In the genomic region with DNA sequence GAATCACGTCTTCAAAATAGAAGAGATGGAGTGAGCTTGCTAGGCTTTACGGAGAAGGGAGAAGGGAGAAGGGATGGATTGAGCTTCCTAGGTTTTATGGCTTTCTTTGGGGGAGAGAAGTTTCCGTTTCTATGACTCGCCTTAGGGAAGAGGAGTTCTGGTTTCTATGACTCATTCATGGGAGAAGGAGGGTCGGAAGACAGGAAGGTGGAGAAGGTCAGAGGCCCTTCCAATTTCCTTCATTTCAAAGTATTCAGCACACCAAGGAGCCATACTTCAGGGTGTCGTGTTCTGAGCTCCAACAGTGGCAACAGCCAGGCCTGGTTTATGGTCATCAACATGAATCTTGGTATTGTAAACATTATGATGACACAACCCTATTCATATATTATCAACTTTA, we compare ENCODE assay signal across 2 cellular contexts.
TF ChIP-seq lines count a peak whose summit lies in the region.

No MANE protein-coding gene starts in this region.

TF ChIP-seq in GM23338, 12 proteins besides CTCF, POLR2A, EP300 and RAD21:
- no peak for TF ChIP-seq ZNF331 (CRISPR knock-in tag; IDR thresholded peaks at IDR 0.05; ENCODE audit: low read depth)
- 0 out of 2 replicates have a peak, but pooled peaks have one; percentile 54 for TF ChIP-seq ZNF462 (CRISPR knock-in tag; IDR thresholded peaks at IDR 0.05)
- TF ChIP-seq STAT1 (IDR thresholded peaks at IDR 0.05; ENCODE audit: unreplicated experiment): no peak
- TF ChIP-seq JUNB (IDR thresholded peaks at IDR 0.05; ENCODE audit: unreplicated experiment): no peak
- TF ChIP-seq POLR2AphosphoS5 (IDR thresholded peaks at IDR 0.05; ENCODE audit: low read depth): no peak
- TF ChIP-seq NANOG (IDR thresholded peaks at IDR 0.05; ENCODE audit: borderline replicate concordance): no peak

TF ChIP-seq in H1, 55 proteins besides CTCF, POLR2A, EP300 and RAD21:
- TF ChIP-seq TBP (IDR thresholded peaks at IDR 0.05; ENCODE audit: low read depth, low read length) (0 out of 2 replicates have a peak, but pooled peaks have one; percentile 18), EZH2 (IDR thresholded peaks at IDR 0.05; ENCODE audit: low read depth, low read length, severe bottlenecking) (no peak), JUND (IDR thresholded peaks at IDR 0.05; ENCODE audit: low read length) (peak; percentile 71)
